ENCODE assay signal across 8 cellular contexts in the genomic region with DNA sequence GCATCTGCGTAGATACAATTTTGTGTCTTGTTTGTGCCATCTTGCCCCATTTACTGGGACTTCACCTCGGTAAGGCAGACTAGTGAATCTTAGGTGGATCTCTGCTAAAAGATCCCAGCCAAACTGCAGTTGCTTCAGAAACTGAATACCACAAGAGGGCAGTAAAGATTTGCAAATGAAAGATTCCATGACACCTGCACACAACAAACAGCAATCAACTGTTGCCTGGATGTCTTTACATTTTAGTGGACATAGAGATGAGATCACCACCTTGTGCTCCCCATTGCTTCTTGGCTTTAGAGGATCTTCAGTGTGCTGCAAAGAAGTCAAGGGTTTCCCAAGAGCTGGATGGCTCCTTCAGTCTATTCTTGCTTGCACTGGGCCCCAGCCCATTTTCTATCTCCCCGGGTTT.
A peak's percentile ranks its signal among the peaks of the same experiment; 100 is the strongest.
DNase-seq lines count a peak whose midpoint lies in the region; ATAC-seq and TF ChIP-seq lines count a peak whose summit lies in the region.

No MANE protein-coding gene starts in this region.

- no peaks in the 10 kb centered on the region for H3K36me3 ChIP-seq in MM.1S (replicated peaks; ENCODE audit: insufficient read depth, low read length)
- H3K36me3 ChIP-seq in lower lobe of right lung = no peaks in the 10 kb centered on the region

- H3K27me3 ChIP-seq in MM.1S (replicated peaks; ENCODE audit: insufficient read depth, low read length) = no peaks in the 10 kb centered on the region
- no peaks in the 10 kb centered on the region for H3K27me3 ChIP-seq in lower lobe of right lung (ENCODE audit: low read depth)

- no peaks in the 10 kb centered on the region for H3F3A ChIP-seq in MM.1S (ENCODE audit: insufficient read depth, low read length)

- no peak overlapping the region for H2AFZ ChIP-seq in MM.1S (ENCODE audit: low read length)

- DNase-seq in AG04449 (ENCODE audit: low read depth, low spot score) (peak; percentile 16), GM12865 (ENCODE audit: low read depth) (peak; percentile 86), MM.1S (peak; percentile 69), RPMI7951 (ENCODE audit: low read depth) (peak; percentile 51), dedifferentiated amniotic fluid mesenchymal stem cell (ENCODE audit: extremely low spot score) (peak; percentile 45), lower lobe of right lung (no peak)

- H3K9me3 ChIP-seq in MM.1S (replicated peaks; ENCODE audit: insufficient read depth, low read length) = no peaks in the 10 kb centered on the region
- H3K9me3 ChIP-seq in lower lobe of right lung = no peaks in the 10 kb centered on the region

- no peaks in the 10 kb centered on the region for H3K79me2 ChIP-seq in MM.1S (ENCODE audit: low read length)

- intact Hi-C loops in lower lobe of right lung (cut with DNase I) = loop anchor here (10.0 kb wide), 1 partner anchor 189 kb away; no protein-coding TSS in a partner anchor

- H3K27ac ChIP-seq in MM.1S (ENCODE audit: low read length) (no peak overlapping the region), lower lobe of right lung (no peak overlapping the region)

- CTCF ChIA-PET in AG04449 (lab: Yijun Ruan, JAX) = interaction anchor here (0.7 to 2.3 kb wide), 5 partner anchors 11 to 192 kb away, joined by 3 to 7 read pairs (median 4); no protein-coding TSS in a partner anchor

- POLR2A ChIA-PET in AG04449 (lab: Yijun Ruan, JAX) = no interaction called here

- no peaks in the 10 kb centered on the region for H4K20me1 ChIP-seq in MM.1S (ENCODE audit: insufficient read depth, low read length)

- ATAC-seq in lower lobe of right lung (peak; percentile 47 to 59), GM21576 (IDR thresholded peaks at IDR 0.05; ENCODE audit: unreplicated experiment) (no peak), GM21619 (IDR thresholded peaks at IDR 0.05; ENCODE audit: unreplicated experiment) (no peak)

- H3K9ac ChIP-seq in MM.1S (ENCODE audit: low read length) = no peak overlapping the region

- H3K4me3 ChIP-seq in AG04449 (ENCODE audit: low read depth, low read length) (no peak overlapping the region), GM12865 (ENCODE audit: low read depth, low read length) (no peak overlapping the region), MM.1S (ENCODE audit: low read length) (no peak overlapping the region), lower lobe of right lung (no peak overlapping the region)

- H3K4me1 ChIP-seq in MM.1S (ENCODE audit: low read length) (no peaks in the 10 kb centered on the region), lower lobe of right lung (peaks cover 3% of the 10 kb centered on the region)

- no peak overlapping the region for H3K4me2 ChIP-seq in MM.1S (ENCODE audit: low read depth, low read length)

- TF ChIP-seq CTCF in AG04449 (IDR thresholded peaks at IDR 0.05; ENCODE audit: insufficient read depth, low read length, missing control alignments) (peak; percentile 41), GM12865 (IDR thresholded peaks at IDR 0.05; ENCODE audit: insufficient read depth, low read depth, low read length, missing control alignments) (peak; percentile 67), MM.1S (IDR thresholded peaks at IDR 0.05; ENCODE audit: low read length) (peak; percentile 74), lower lobe of right lung (IDR thresholded peaks at IDR 0.05) (peak; percentile 63)

- no peaks in the 10 kb centered on the region for H3K9me2 ChIP-seq in MM.1S (replicated peaks; ENCODE audit: insufficient read depth, low read length)

Comparison
In these comparisons a context has a peak if more than half of its experiments do, and no peak if none do; other contexts are left out.
1. ATAC-seq: peak in lower lobe of right lung (2 of 2); none in GM21576 (single experiment) and GM21619 (single experiment).
2. Peak in every context shown above with its lines, with median percentiles within 50 percentile points of each other: CTCF ChIP-seq.